8 cellular contexts compared by ENCODE assay signal in genomic region chr11:62621567-62622470, GRCh38. TPM values are rescaled to one million over a fixed set of nuclear protein-coding genes. Genes with fewer than 3 reads are reported as not detected.
DNase-seq lines count a peak whose midpoint lies in the region; ATAC-seq, FAIRE-seq and TF ChIP-seq lines count a peak whose summit lies in the region.

Gene B3GAT3, minus strand, starts transcription at chr11:62621986. Its CDS starts 39 bp downstream, at chr11:62621947.

- H3K27ac ChIP-seq in C4-2B (peak within 1 kb of the TSS; percentile 96), HepG2 (ENCODE audit: extremely low read length, insufficient read depth, low read length) (peak within 1 kb of the TSS; percentile 72)

- intact Hi-C loops in HepG2 (cut with micrococcal nuclease; ENCODE audit: unreplicated experiment), result no loop called here

- CTCF ChIA-PET in HepG2 (lab: Yijun Ruan, JAX; ENCODE audit: low intra/inter-chr PET ratio, low total read pairs), result interaction anchor here (1.9 kb wide), 1 partner anchor 9 kb away, joined by 6 read pairs; the partner anchor contains the start of genes EML3 and ROM1

- no peaks in the 10 kb centered on the region for H4K20me1 ChIP-seq in HepG2 (ENCODE audit: insufficient read depth, low read length)

- H3K9me3 ChIP-seq in HepG2 (ENCODE audit: low read length), result no peaks in the 10 kb centered on the region

- H3K4me3 ChIP-seq in HepG2 (replicated peaks in 1 of 3; ENCODE audit: insufficient read depth in 1 of 3, low read depth in 2 of 3, low read length in 3 of 3), result peak within 1 kb of the TSS; percentile 74 to 90 (median 81)

- H3K36me3 ChIP-seq in HepG2 (replicated peaks in 1 of 2; ENCODE audit: control insufficient read depth in 1 of 2, insufficient read depth in 2 of 2, low read length in 2 of 2), result peaks cover 11 to 19% of the 10 kb centered on the region in 2 experiments

- ATAC-seq in GM19395 (IDR thresholded peaks at IDR 0.05; ENCODE audit: unreplicated experiment) (peak; percentile 91), HG03565 (IDR thresholded peaks at IDR 0.05; ENCODE audit: unreplicated experiment) (peak; percentile 84), HepG2 (peak; percentile 95)

- H3K9ac ChIP-seq in HepG2 (ENCODE audit: insufficient read depth, low read depth, low read length), result peak within 1 kb of the TSS; percentile 83

- 0 out of 4 replicates have a peak, but pooled peaks of 1 of the 2 experiments have one; percentile 18 for TF ChIP-seq EP300 in HepG2 (IDR thresholded peaks at IDR 0.05; ENCODE audit: low read depth in 2 of 2, low read length in 2 of 2)
- TF ChIP-seq EP300 in HepG2 (CRISPR knock-in tag; IDR thresholded peaks at IDR 0.05; ENCODE audit: borderline replicate concordance), result peak; percentile 74

- H2AFZ ChIP-seq in HepG2 (ENCODE audit: low read length), result no peak within 1 kb of the TSS

- 7% methylated on average over 18 of the region's 77 CpGs for WGBS in HepG2 (ENCODE audit: low lambda C conversion rate)

- POLR2A ChIA-PET in HepG2 (lab: Yijun Ruan, JAX), result interaction anchor here (0.7 to 4.5 kb wide), 28 partner anchors 10 to 234 kb away, joined by 3 to 80 read pairs (median 6); partner anchors contain the start of genes C11orf98, CSKMT, EEF1G and EML3

- H3K27me3 ChIP-seq in HepG2 (ENCODE audit: control insufficient read depth in 1 of 2, insufficient read depth in 2 of 2, low read length in 2 of 2), result no peaks in the 10 kb centered on the region; a peak in 1 of 5 replicates

- TF ChIP-seq RAD21 in HepG2 (CRISPR knock-in tag; IDR thresholded peaks at IDR 0.05), result peak; percentile 20

- peak; percentile 89 for FAIRE-seq in HepG2 (lab: Jason Lieb, UNC)

- peaks cover 21% of the 10 kb centered on the region for H3K4me1 ChIP-seq in HepG2 (ENCODE audit: insufficient read depth, low read length)

- peak; percentile 99 for DNase-seq in NCI-H774 (lab: John Stamatoyannopoulos, UW)
- DNase-seq in activated CD4-positive, alpha-beta T cell treated with anti-CD3 and anti-CD28 coated beads, Interleukin-2, amount 50 U/mL, for 4 hours, result peak; percentile 97
- DNase-seq in dermis blood vessel endothelial cell, result peak; percentile 98
- peak; percentile 95 for DNase-seq in HepG2 (ENCODE audit: low spot score)
- peak; percentile 94 for DNase-seq in stimulated activated CD4-positive, alpha-beta T cell treated with anti-CD3 and anti-CD28 coated beads, Interleukin-4, amount 100 ng/mL, for 1 hour

- H3K79me2 ChIP-seq in HepG2 (ENCODE audit: insufficient read depth, low read length), result peaks cover 4% of the 10 kb centered on the region

- in situ Hi-C loops in HepG2 (cut with HindIII; ENCODE audit: extremely low pct_ligation_motif_present, low pct_unique_long_range_greater_than_20kb), result no loop called here

- H3K4me2 ChIP-seq in HepG2 (ENCODE audit: low read depth, low read length), result peak within 1 kb of the TSS; percentile 93

- peak; percentile 42 to 89 for TF ChIP-seq POLR2A in HepG2 (IDR thresholded peaks at IDR 0.05; ENCODE audit: insufficient read depth in 1 of 2, low read depth in 2 of 2, low read length in 2 of 2)

- no TSS peak for BruUV-seq in HepG2 (replicated peaks; lab: Mats Ljungman, UMichigan)

- TF ChIP-seq CTCF in C4-2B (conservative IDR thresholded peaks at IDR 0.05) (no peak), HepG2 (CRISPR knock-in tag; IDR thresholded peaks at IDR 0.05) (peak; percentile 39)

TF ChIP-seq in HepG2, 621 proteins besides CTCF, POLR2A, EP300 and RAD21 (continues in another document):
- TF ChIP-seq RFXAP (CRISPR knock-in tag; IDR thresholded peaks at IDR 0.05; ENCODE audit: borderline replicate concordance) (peak; percentile 79; the same call in 1 of the 2 replicates), ZSCAN31 (CRISPR knock-in tag; IDR thresholded peaks at IDR 0.05; ENCODE audit: low read depth) (peak; percentile 74; the same call in 1 of the 2 replicates), ATF7 (IDR thresholded peaks at IDR 0.05) (peak; percentile 98), ATF7 (CRISPR knock-in tag; IDR thresholded peaks at IDR 0.05) (peak; percentile 94), ZNF879 (CRISPR knock-in tag; IDR thresholded peaks at IDR 0.05) (no peak), ZNF235 (CRISPR knock-in tag; IDR thresholded peaks at IDR 0.05; ENCODE audit: borderline replicate concordance) (no peak), SALL2 (CRISPR knock-in tag; IDR thresholded peaks at IDR 0.05) (peak; percentile 96), TAF1 (CRISPR knock-in tag; IDR thresholded peaks at IDR 0.05) (peak; percentile 62), ATM (IDR thresholded peaks at IDR 0.05; ENCODE audit: borderline replicate concordance) (no peak), ZNF367 (CRISPR knock-in tag; IDR thresholded peaks at IDR 0.05; ENCODE audit: borderline replicate concordance) (no peak; the same call in 1 of the 2 replicates), HNRNPL (IDR thresholded peaks at IDR 0.05; ENCODE audit: low read depth, low read length) (peak; percentile 86; the same call in 1 of the 2 replicates), ZNF331 (CRISPR knock-in tag; IDR thresholded peaks at IDR 0.05) (peak; percentile 89), CBX1 (IDR thresholded peaks at IDR 0.05; ENCODE audit: low read depth) (no peak), HMGA1 (CRISPR knock-in tag; conservative IDR thresholded peaks at IDR 0.05) (no peak), ETS1 (CRISPR knock-in tag; IDR thresholded peaks at IDR 0.05) (no peak), PHB2 (IDR thresholded peaks at IDR 0.05; ENCODE audit: partially characterized antibody) (no peak), KLF13 (CRISPR knock-in tag; IDR thresholded peaks at IDR 0.05) (no peak), ZBTB2 (CRISPR knock-in tag; IDR thresholded peaks at IDR 0.05; ENCODE audit: low read depth) (peak; percentile 85)
- TF ChIP-seq, protein P1, sequence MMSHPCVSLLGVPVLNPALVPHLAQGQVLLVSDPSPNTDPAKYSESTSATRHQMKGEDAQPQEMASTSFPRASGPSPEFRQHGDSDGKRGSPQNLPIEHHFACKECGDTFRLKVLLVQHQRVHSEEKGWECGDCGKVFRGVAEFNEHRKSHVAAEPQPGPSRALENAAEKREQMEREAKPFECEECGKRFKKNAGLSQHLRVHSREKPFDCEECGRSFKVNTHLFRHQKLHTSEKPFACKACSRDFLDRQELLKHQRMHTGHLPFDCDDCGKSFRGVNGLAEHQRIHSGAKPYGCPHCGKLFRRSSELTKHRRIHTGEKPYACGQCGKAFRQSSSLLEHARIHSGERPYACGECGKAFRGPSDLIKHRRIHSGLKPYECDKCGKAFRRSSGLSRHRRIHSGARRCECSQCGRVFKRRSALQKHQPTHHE (CRISPR knock-in tag; IDR thresholded peaks at IDR 0.05; ENCODE audit: borderline replicate concordance), result peak; percentile 62; the same call in 1 of the 2 replicates

RNA-seq across cellular contexts. Expression of gene B3GAT3, which starts in this region (rescaled TPM):
- total RNA-seq in dermis blood vessel endothelial cell (16.2 and 18.2 TPM in 2 replicates), HepG2 (2016; rRNA removed; fragmentation: Illumina TruSeq; extraction: Trizol) (8.4 and 21.3 TPM in 2 replicates)
- 7.6 and 8.5 TPM in 2 replicates for total RNA-seq in HepG2 (2016; cell fraction: cytosol; rRNA removed; fragmentation: Illumina TruSeq; extraction: Trizol; ENCODE audit: low read depth)
- 7.2 and 20.6 TPM in 2 replicates for total RNA-seq in HepG2 (2016; cell fraction: insoluble cytoplasmic fraction; rRNA removed; fragmentation: Illumina TruSeq; extraction: Trizol)
- 12.5 and 15.3 TPM in 2 replicates for total RNA-seq in HepG2 (2016; cell fraction: membrane; rRNA removed; fragmentation: Illumina TruSeq; extraction: Trizol)
- total RNA-seq in HepG2 (2016; cell fraction: nucleus; rRNA removed; fragmentation: Illumina TruSeq; extraction: Trizol), result 17.4 and 18.9 TPM in 2 replicates
- 26.1 and 40.4 TPM in 2 replicates for polyA plus RNA-seq in HepG2 (2011; rRNA removed)
- polyA plus RNA-seq in HepG2 (2011; cell fraction: cytosol; rRNA removed), result 30.3 and 46.6 TPM in 2 replicates
- polyA plus RNA-seq in HepG2 (2011; cell fraction: nucleus; rRNA removed), result 51.0 and 53.9 TPM in 2 replicates
- polyA plus RNA-seq in HepG2 (2012), result 10.7 and 25.1 TPM in 2 replicates
- 9.0 and 11.1 TPM in 2 replicates for polyA plus RNA-seq in HepG2 (2016; cell fraction: cytosol; fragmentation: Illumina TruSeq; extraction: Trizol; ENCODE audit: low read depth)
- 9.2 and 10.9 TPM in 2 replicates for polyA plus RNA-seq in HepG2 (2016; cell fraction: insoluble cytoplasmic fraction; fragmentation: Illumina TruSeq; extraction: Trizol; ENCODE audit: low read depth)
- polyA plus RNA-seq in HepG2 (2016; cell fraction: membrane; fragmentation: Illumina TruSeq; extraction: Trizol; ENCODE audit: low read depth), result 12.7 and 14.3 TPM in 2 replicates
- polyA plus RNA-seq in HepG2 (2016; cell fraction: nucleus; fragmentation: Illumina TruSeq; extraction: Trizol; ENCODE audit: insufficient read depth, low read depth), result 47.6 and 51.7 TPM in 2 replicates
- polyA minus RNA-seq in HepG2 (2011; rRNA and poly(A)+ RNA removed; ENCODE audit: low replicate concordance), result 21.5 and 23.9 TPM in 2 replicates
- 14.7 and 15.0 TPM in 2 replicates for polyA minus RNA-seq in HepG2 (2011; cell fraction: cytosol; rRNA and poly(A)+ RNA removed)
- polyA minus RNA-seq in HepG2 (2011; cell fraction: nucleus; rRNA and poly(A)+ RNA removed), result 4.8 and 5.2 TPM in 2 replicates

Comparison
In these comparisons a context has a peak if more than half of its experiments do, and no peak if none do; other contexts are left out.
1. Peak in every context shown above with its lines: DNase-seq, ATAC-seq, H3K4me3 ChIP-seq and H3K27ac ChIP-seq.